ENCODE assay signal across 8 cellular contexts in the genomic region with DNA sequence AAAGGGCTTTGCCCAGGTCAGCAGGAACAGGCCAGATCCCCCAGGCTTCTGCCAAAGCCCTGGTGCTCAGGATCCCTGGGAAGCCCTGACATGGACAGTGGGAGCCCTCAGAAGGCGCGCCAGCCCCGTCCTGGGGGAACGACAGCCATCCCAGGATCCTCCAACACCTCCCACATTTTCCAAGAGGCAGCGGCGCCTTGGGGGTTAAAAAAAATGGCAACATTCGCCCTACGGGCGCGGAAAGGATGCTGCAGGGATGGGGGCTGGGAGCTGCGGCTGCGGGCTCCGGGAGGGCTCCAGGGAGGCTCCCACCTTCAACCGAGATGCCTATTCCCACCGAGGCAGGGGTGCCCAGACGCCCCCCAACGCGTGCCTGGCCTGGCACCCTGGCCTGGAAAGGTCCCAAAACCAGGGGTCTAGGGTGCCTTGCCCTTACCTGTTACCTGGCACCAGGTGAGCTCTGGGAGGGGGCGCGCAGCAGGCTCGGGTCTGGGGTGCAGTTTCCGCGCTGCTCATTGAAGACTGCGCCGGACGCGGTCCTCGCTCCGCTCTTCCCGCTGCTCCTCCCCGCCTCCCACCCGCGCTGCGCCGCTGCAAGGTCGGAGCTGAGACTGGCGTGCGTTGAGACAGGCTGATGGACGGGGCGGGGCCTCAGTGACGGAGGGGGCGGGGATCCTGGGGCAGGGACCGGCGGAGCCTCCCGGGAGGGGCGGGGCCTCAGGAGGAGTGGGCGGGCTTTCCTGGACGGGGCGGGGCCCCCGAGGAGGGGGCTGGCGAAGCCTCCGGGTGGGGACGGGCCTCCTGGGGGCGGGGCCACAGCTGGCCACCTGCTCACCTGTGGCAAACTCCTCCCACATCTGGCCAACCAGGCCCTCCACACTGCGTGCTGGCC. TPM values are rescaled to one million over a fixed set of nuclear protein-coding genes. Genes with fewer than 3 reads are reported as not detected.
DNase-seq lines count a peak whose midpoint lies in the region; ATAC-seq and TF ChIP-seq lines count a peak whose summit lies in the region.

A gene (minus strand): TSS at position 613 of the 892 bp plus-strand sequence. CDS start 6,228 bp downstream, outside the sequence.

- TF ChIP-seq CTCF in BE2C (IDR thresholded peaks at IDR 0.05; ENCODE audit: low read depth, low read length) (no peak), esophagus muscularis mucosa (IDR thresholded peaks at IDR 0.05) (no peak)

- no peak for TF ChIP-seq EP300 in esophagus muscularis mucosa (IDR thresholded peaks at IDR 0.05)

- H3K9me3 Mint-ChIP-seq in activated T-cell treated with anti-CD3 and anti-CD28 coated beads, Interleukin-2, amount 50 U/mL, for 4 hours, result no peaks in the 10 kb centered on the region

- peaks cover 9% of the 10 kb centered on the region for H3K4me1 Mint-ChIP-seq in activated T-cell treated with anti-CD3 and anti-CD28 coated beads, Interleukin-2, amount 50 U/mL, for 4 hours (ENCODE audit: low read depth)

- H3K27me3 ChIP-seq in BE2C (no peaks in the 10 kb centered on the region), esophagus muscularis mucosa (no peaks in the 10 kb centered on the region), muscle layer of colon (ENCODE audit: control insufficient read depth in 1 of 2, insufficient read depth in 2 of 2, low read length in 2 of 2) (no peaks in the 10 kb centered on the region)

- ATAC-seq in GM19397 (IDR thresholded peaks at IDR 0.05; ENCODE audit: unreplicated experiment), result peak; percentile 72
- ATAC-seq in activated T-cell treated with anti-CD3 and anti-CD28 coated beads, Interleukin-2, amount 50 U/mL, for 4 hours, result peak; percentile 98 to 99

- intact Hi-C loops in esophagus muscularis mucosa (cut with DNase I), result no loop called here

- H3K27ac ChIP-seq in esophagus muscularis mucosa (replicated peaks in 1 of 4) (peak within 1 kb of the TSS; percentile 60 to 76 (median 68)), muscle layer of colon (ENCODE audit: low read depth, low read length) (peak within 1 kb of the TSS; percentile 42)

- H3K27me3 Mint-ChIP-seq in activated T-cell treated with anti-CD3 and anti-CD28 coated beads, Interleukin-2, amount 50 U/mL, for 4 hours (ENCODE audit: low read depth), result no peaks in the 10 kb centered on the region

- no peaks in the 10 kb centered on the region for H3K9me3 ChIP-seq in BE2C
- no peaks in the 10 kb centered on the region for H3K9me3 ChIP-seq in esophagus muscularis mucosa
- no peaks in the 10 kb centered on the region for H3K9me3 ChIP-seq in muscle layer of colon (ENCODE audit: low read length)

- WGBS in esophagus muscularis mucosa, result 8% methylated on average over 11 of the region's 55 CpGs

- TF ChIP-seq POLR2A in esophagus muscularis mucosa (IDR thresholded peaks at IDR 0.05; ENCODE audit: low read depth), result no peak

- H3K36me3 ChIP-seq in BE2C (no peaks in the 10 kb centered on the region), esophagus muscularis mucosa (no peaks in the 10 kb centered on the region), muscle layer of colon (ENCODE audit: insufficient read depth, low read length) (no peaks in the 10 kb centered on the region)

- H3K4me3 Mint-ChIP-seq in activated T-cell treated with anti-CD3 and anti-CD28 coated beads, Interleukin-2, amount 50 U/mL, for 4 hours, result peak within 1 kb of the TSS; percentile 45

- DNase-seq in BE2C (peak; percentile 99), HuH-7 (ENCODE audit: low spot score) (peak; percentile 90), esophagus muscularis mucosa (ENCODE audit: extremely low spot score) (peak; percentile 97)
- DNase-seq in activated T-cell treated with anti-CD3 and anti-CD28 coated beads, Interleukin-2, amount 50 U/mL, for 4 hours, result peak; percentile 94
- peak; percentile 96 for DNase-seq in stimulated activated CD8-positive, alpha-beta memory T cell treated with anti-CD3 and anti-CD28 coated beads, Interleukin-4, amount 100 ng/mL, for 48 hours

- H3K4me3 ChIP-seq in BE2C (ENCODE audit: low read depth, low read length) (peak within 1 kb of the TSS; percentile 91), esophagus muscularis mucosa (peak within 1 kb of the TSS; percentile 60 to 72 (median 62)), muscle layer of colon (ENCODE audit: low read depth in 1 of 2, low read length in 2 of 2) (peak within 1 kb of the TSS; percentile 21 to 61)

- H3K4me1 ChIP-seq in BE2C (peaks cover 23% of the 10 kb centered on the region), esophagus muscularis mucosa (peaks cover 29 to 48% (median 43%) of the 10 kb centered on the region in 4 donors), muscle layer of colon (ENCODE audit: insufficient read depth, low read length) (peaks cover 15% of the 10 kb centered on the region)

- no peaks in the 10 kb centered on the region for H3K36me3 Mint-ChIP-seq in activated T-cell treated with anti-CD3 and anti-CD28 coated beads, Interleukin-2, amount 50 U/mL, for 4 hours (ENCODE audit: insufficient read depth)

- H3K9ac ChIP-seq in muscle layer of colon (ENCODE audit: low read length), result no peak within 1 kb of the TSS

TF ChIP-seq in PFSK-1, 5 proteins besides CTCF, POLR2A, EP300 and RAD21:
- TF ChIP-seq, protein P1, sequence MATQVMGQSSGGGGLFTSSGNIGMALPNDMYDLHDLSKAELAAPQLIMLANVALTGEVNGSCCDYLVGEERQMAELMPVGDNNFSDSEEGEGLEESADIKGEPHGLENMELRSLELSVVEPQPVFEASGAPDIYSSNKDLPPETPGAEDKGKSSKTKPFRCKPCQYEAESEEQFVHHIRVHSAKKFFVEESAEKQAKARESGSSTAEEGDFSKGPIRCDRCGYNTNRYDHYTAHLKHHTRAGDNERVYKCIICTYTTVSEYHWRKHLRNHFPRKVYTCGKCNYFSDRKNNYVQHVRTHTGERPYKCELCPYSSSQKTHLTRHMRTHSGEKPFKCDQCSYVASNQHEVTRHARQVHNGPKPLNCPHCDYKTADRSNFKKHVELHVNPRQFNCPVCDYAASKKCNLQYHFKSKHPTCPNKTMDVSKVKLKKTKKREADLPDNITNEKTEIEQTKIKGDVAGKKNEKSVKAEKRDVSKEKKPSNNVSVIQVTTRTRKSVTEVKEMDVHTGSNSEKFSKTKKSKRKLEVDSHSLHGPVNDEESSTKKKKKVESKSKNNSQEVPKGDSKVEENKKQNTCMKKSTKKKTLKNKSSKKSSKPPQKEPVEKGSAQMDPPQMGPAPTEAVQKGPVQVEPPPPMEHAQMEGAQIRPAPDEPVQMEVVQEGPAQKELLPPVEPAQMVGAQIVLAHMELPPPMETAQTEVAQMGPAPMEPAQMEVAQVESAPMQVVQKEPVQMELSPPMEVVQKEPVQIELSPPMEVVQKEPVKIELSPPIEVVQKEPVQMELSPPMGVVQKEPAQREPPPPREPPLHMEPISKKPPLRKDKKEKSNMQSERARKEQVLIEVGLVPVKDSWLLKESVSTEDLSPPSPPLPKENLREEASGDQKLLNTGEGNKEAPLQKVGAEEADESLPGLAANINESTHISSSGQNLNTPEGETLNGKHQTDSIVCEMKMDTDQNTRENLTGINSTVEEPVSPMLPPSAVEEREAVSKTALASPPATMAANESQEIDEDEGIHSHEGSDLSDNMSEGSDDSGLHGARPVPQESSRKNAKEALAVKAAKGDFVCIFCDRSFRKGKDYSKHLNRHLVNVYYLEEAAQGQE (IDR thresholded peaks at IDR 0.05; ENCODE audit: insufficient read depth in 1 of 2, low read depth in 2 of 2, low read length in 2 of 2), result no peak
- no peak for TF ChIP-seq SIN3A (IDR thresholded peaks at IDR 0.05; ENCODE audit: borderline replicate concordance, insufficient read depth, low read length)
- peak; percentile 76; the same call in 1 of the 2 replicates for TF ChIP-seq POLR2AphosphoS5 (IDR thresholded peaks at IDR 0.05; ENCODE audit: low read depth, low read length)
- 0 out of 2 replicates have a peak, but pooled peaks have one; percentile 44 for TF ChIP-seq TAF1 (IDR thresholded peaks at IDR 0.05; ENCODE audit: borderline replicate concordance, insufficient read depth, low read length)
- TF ChIP-seq FOXP2 (optimal IDR thresholded peaks at IDR 0.05; ENCODE audit: borderline replicate concordance, extremely low read depth, extremely low read length, insufficient read depth), result peak; percentile 80

RNA-seq across cellular contexts. Expression of the gene that starts here (rescaled TPM):
- polyA plus RNA-seq in BE2C (2012; ENCODE audit: insufficient read depth, insufficient read length, low read depth), result 23.6 TPM
- polyA plus RNA-seq in PFSK-1 (2012; ENCODE audit: insufficient read length, low read depth), result 6.7 TPM
- total RNA-seq in activated T-cell treated with anti-CD3 and anti-CD28 coated beads, Interleukin-2, amount 50 U/mL, for 4 hours, result 1 to 10 TPM; 2.3 to 3.2 (median 2.9) TPM
- 1 to 10 TPM; 1.7 to 6.2 (median 4.2) TPM for total RNA-seq in esophagus muscularis mucosa

Comparison
In these comparisons a context has a peak if more than half of its experiments do, and no peak if none do; other contexts are left out.
1. Peak in every context shown above with its lines: DNase-seq, ATAC-seq, H3K4me3 ChIP-seq and H3K27ac ChIP-seq.
2. H3K4me3 ChIP-seq: peak in every context shown above with its lines; median percentile 91 in BE2C; 62 in esophagus muscularis mucosa; 41 in muscle layer of colon.